Comparison of ENCODE assay signal across 1 cellular context in the genomic region with DNA sequence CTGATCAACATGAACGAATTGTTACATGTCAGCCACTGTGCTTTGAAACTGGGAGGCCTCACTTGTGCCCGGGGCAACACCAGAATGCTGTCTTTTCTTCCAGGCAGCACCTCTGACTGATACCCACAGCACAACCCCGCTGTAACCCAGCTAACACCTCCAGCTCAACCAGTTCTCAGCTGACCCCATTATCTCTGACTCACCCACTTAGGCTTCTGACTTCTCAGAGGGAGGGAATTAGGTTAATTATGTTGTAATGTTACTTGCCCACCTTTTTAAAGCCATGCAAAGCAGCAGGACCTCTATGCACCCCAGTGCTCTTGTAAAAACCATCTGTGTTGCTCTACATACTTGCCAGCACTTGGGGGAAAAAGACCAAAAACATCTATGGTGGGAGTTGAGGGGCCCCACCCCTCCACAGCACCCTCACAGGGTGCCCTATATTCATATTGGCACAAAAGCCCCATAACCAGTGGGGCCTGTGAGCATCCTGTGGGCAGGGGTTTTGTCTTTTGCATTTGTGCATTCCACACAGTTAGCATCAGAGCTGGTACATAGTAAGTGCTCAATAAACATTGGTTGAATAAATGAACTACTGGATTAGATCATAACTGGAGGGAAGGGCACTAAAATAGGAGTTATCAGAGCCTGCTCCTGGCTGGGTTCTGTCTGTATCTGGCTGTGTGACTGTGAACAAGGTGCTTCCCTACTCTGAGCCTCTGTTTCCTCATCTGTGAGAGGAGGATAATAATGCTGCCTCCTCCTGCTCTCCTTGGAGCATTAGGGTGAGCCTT.
TF ChIP-seq lines count a peak whose summit lies in the region.

No MANE protein-coding gene starts in this region.

TF ChIP-seq in SK-N-SH treated with all-trans-retinoic acid at 6 μM for 48 hours, 23 proteins besides CTCF, POLR2A, EP300 and RAD21 (continued from another document):
- TF ChIP-seq, protein P1, sequence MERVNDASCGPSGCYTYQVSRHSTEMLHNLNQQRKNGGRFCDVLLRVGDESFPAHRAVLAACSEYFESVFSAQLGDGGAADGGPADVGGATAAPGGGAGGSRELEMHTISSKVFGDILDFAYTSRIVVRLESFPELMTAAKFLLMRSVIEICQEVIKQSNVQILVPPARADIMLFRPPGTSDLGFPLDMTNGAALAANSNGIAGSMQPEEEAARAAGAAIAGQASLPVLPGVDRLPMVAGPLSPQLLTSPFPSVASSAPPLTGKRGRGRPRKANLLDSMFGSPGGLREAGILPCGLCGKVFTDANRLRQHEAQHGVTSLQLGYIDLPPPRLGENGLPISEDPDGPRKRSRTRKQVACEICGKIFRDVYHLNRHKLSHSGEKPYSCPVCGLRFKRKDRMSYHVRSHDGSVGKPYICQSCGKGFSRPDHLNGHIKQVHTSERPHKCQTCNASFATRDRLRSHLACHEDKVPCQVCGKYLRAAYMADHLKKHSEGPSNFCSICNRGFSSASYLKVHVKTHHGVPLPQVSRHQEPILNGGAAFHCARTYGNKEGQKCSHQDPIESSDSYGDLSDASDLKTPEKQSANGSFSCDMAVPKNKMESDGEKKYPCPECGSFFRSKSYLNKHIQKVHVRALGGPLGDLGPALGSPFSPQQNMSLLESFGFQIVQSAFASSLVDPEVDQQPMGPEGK (CRISPR knock-in tag; IDR thresholded peaks at IDR 0.05; ENCODE audit: borderline replicate concordance) = no peak
- TF ChIP-seq TCF4 (CRISPR knock-in tag; IDR thresholded peaks at IDR 0.05; ENCODE audit: borderline replicate concordance) = no peak
- no peak for TF ChIP-seq ZNF8 (CRISPR knock-in tag; IDR thresholded peaks at IDR 0.05)
- TF ChIP-seq, protein P2, sequence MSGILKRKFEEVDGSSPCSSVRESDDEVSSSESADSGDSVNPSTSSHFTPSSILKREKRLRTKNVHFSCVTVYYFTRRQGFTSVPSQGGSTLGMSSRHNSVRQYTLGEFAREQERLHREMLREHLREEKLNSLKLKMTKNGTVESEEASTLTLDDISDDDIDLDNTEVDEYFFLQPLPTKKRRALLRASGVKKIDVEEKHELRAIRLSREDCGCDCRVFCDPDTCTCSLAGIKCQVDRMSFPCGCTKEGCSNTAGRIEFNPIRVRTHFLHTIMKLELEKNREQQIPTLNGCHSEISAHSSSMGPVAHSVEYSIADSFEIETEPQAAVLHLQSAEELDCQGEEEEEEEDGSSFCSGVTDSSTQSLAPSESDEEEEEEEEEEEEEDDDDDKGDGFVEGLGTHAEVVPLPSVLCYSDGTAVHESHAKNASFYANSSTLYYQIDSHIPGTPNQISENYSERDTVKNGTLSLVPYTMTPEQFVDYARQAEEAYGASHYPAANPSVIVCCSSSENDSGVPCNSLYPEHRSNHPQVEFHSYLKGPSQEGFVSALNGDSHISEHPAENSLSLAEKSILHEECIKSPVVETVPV (CRISPR knock-in tag; IDR thresholded peaks at IDR 0.05) = no peak
- TF ChIP-seq ZNF565 (CRISPR knock-in tag; conservative IDR thresholded peaks at IDR 0.05; ENCODE audit: low read depth) = no peak
- TF ChIP-seq ZNF70 (CRISPR knock-in tag; IDR thresholded peaks at IDR 0.05) = no peak
- no peak for TF ChIP-seq PPARA (CRISPR knock-in tag; IDR thresholded peaks at IDR 0.05; ENCODE audit: borderline replicate concordance)
- no peak for TF ChIP-seq OSR1 (CRISPR knock-in tag; IDR thresholded peaks at IDR 0.05)
- TF ChIP-seq ZFP30 (CRISPR knock-in tag; IDR thresholded peaks at IDR 0.05) = no peak
- TF ChIP-seq ZC3H10 (CRISPR knock-in tag; IDR thresholded peaks at IDR 0.05) = no peak
- TF ChIP-seq ESRRG (CRISPR knock-in tag; IDR thresholded peaks at IDR 0.05) = no peak
- no peak for TF ChIP-seq BACH2 (CRISPR knock-in tag; IDR thresholded peaks at IDR 0.05; ENCODE audit: borderline replicate concordance)
- TF ChIP-seq RARB (CRISPR knock-in tag; IDR thresholded peaks at IDR 0.05) = no peak
